Comparison of ENCODE assay signal across 8 cellular contexts in genomic region chr2:101252408-101253012, GRCh38. TPM values are rescaled to one million over a fixed set of nuclear protein-coding genes. Genes with fewer than 3 reads are reported as not detected.
DNase-seq lines count a peak whose midpoint lies in the region; ATAC-seq and TF ChIP-seq lines count a peak whose summit lies in the region.

TSS of gene CNOT11 (plus strand) at chr2:101252886. CDS start at chr2:101252965, 79 bp downstream.

- peak within 1 kb of the TSS; percentile 93 for H3K4me3 Mint-ChIP-seq in CD8-positive, alpha-beta T cell

- no peaks in the 10 kb centered on the region for H3K9me3 Mint-ChIP-seq in CD8-positive, alpha-beta T cell

- H3K9me3 ChIP-seq in CD8-positive, alpha-beta T cell (ENCODE audit: low read length): no peaks in the 10 kb centered on the region

- CTCF ChIA-PET in CD8-positive, alpha-beta T cell (lab: Charles Lee): interaction anchor here (0.9 to 1.7 kb wide), 7 partner anchors 10 to 240 kb away, joined by 3 to 5 read pairs (median 3); partner anchors contain the start of gene RNF149

- peaks cover 23% of the 10 kb centered on the region for H3K36me3 Mint-ChIP-seq in CD8-positive, alpha-beta T cell

- peaks cover 35% of the 10 kb centered on the region for H3K4me1 ChIP-seq in CD8-positive, alpha-beta T cell (ENCODE audit: insufficient read depth, low read length)

- POLR2A ChIA-PET in CD8-positive, alpha-beta T cell (lab: Charles Lee): interaction anchor here (0.7 to 2.6 kb wide), 10 partner anchors 13 to 690 kb away, joined by 3 to 13 read pairs (median 4); partner anchors contain the start of genes PDCL3, RNF149 and RPL31

- TF ChIP-seq CTCF in CD8-positive, alpha-beta T cell (IDR thresholded peaks at IDR 0.05): no peak

- intact Hi-C loops in CD8-positive, alpha-beta T cell (cut with DNase I, micrococcal nuclease): loop anchor here (1.0 to 10.0 kb wide), 15 partner anchors 12 to 1918 kb away; partner anchors contain the start of genes PDCL3 (in 2 of the 2), TBC1D8 (in 2 of the 2), CREG2 (in 1 of the 2) and EIF5B (in 1 of the 2)

- H3K4me1 Mint-ChIP-seq in CD8-positive, alpha-beta T cell (ENCODE audit: low read depth): peaks cover 47% of the 10 kb centered on the region

- H3K27me3 Mint-ChIP-seq in CD8-positive, alpha-beta T cell (ENCODE audit: low read depth): no peaks in the 10 kb centered on the region

- H3K27ac Mint-ChIP-seq in CD8-positive, alpha-beta T cell: peak within 1 kb of the TSS; percentile 95

- H3K27me3 ChIP-seq in CD8-positive, alpha-beta T cell (ENCODE audit: insufficient read depth, low read length): no peaks in the 10 kb centered on the region

- peak within 1 kb of the TSS; percentile 95 for H3K27ac ChIP-seq in CD8-positive, alpha-beta T cell (ENCODE audit: low read depth, low read length)

- H3K36me3 ChIP-seq in CD8-positive, alpha-beta T cell (ENCODE audit: insufficient read depth, low read length): no peaks in the 10 kb centered on the region

- ATAC-seq in CD8-positive, alpha-beta T cell: peak; percentile 80
- ATAC-seq in GM19467 (IDR thresholded peaks at IDR 0.05; ENCODE audit: unreplicated experiment): peak; percentile 81

- peak; percentile 98 to 99 (median 99) for DNase-seq in CD8-positive, alpha-beta T cell
- DNase-seq in HS-27A (ENCODE audit: low read depth) (peak; percentile 91), NK-92 (lab: John Stamatoyannopoulos, UW; ENCODE audit: unreplicated experiment) (peak; percentile 93), medulla oblongata (ENCODE audit: extremely low spot score) (peak; percentile 98)
- DNase-seq in activated CD8-positive, alpha-beta memory T cell treated with anti-CD3 and anti-CD28 coated beads for 1 hour (ENCODE audit: extremely low read depth in 1 of 2, low read depth in 1 of 2): peak; percentile 98 to 99
- DNase-seq in effector CD8-positive, alpha-beta T cell (lab: John Stamatoyannopoulos, UW): peak; percentile 98
- DNase-seq in stimulated activated CD8-positive, alpha-beta memory T cell treated with anti-CD3 and anti-CD28 coated beads, Interleukin-12 subunit alpha, Interleukin-12 subunit beta, amount 100 ng/mL, for 1 hour (ENCODE audit: low read depth): peak; percentile 99

- peak within 1 kb of the TSS; percentile 76 for H3K4me3 ChIP-seq in CD8-positive, alpha-beta T cell (ENCODE audit: low read depth, low read length)

RNA-seq across cellular contexts. Expression of gene CNOT11, which starts in this region (rescaled TPM):
- total RNA-seq in CD8-positive, alpha-beta T cell: 10 to 100 TPM; 41.9 to 43.0 TPM

Comparison
In these comparisons a context has a peak if more than half of its experiments do, and no peak if none do; other contexts are left out.
1. Peak in every context shown above with its lines: DNase-seq, ATAC-seq, H3K4me3 ChIP-seq and H3K27ac ChIP-seq.